ENCODE assay signal across 23 cellular contexts in genomic region chr20:32608664-32609015, GRCh38.
"Had no signal": no experiment of that assay in that cellular context is flagged by ENCODE, and none has a peak within 500 bp of the region (broad histone marks: within the 10 kb centered on the region; RNA-seq: fewer than 3 reads in every experiment).

No MANE protein-coding gene starts in this region.

- H3K4me3 ChIP-seq: ascending aorta, heart left ventricle, thoracic aorta, uterus had no signal

- ATAC-seq: activated CD4-positive, alpha-beta T cell treated with anti-CD3 and anti-CD28 coated beads for 36 hours; activated CD8-positive, alpha-beta memory T cell treated with anti-CD3 and anti-CD28 coated beads, Interleukin-2, amount 10 ng/mL, durations not matched to agents 7 days and 5 days; activated CD8-positive, alpha-beta T cell treated with anti-CD3 and anti-CD28 coated beads, Interleukin-2, amount 10 ng/mL, durations not matched to agents 7 days and 5 days; naive thymus-derived CD4-positive, alpha-beta T cell; right cardiac atrium; stimulated activated naive CD8-positive, alpha-beta T cell treated with anti-CD3 and anti-CD28 coated beads, Interleukin-15, Interleukin-2, amounts not matched to agents 100 U/mL and 50 U/mL, for 24 hours had no signal

- H3K9me3 ChIP-seq: ascending aorta, heart left ventricle, thoracic aorta, uterus had no signal

- H3K27ac Mint-ChIP-seq: activated CD4-positive, alpha-beta T cell treated with anti-CD3 and anti-CD28 coated beads for 36 hours; activated CD8-positive, alpha-beta memory T cell treated with anti-CD3 and anti-CD28 coated beads, Interleukin-2, amount 10 ng/mL, durations not matched to agents 7 days and 5 days; activated CD8-positive, alpha-beta T cell treated with anti-CD3 and anti-CD28 coated beads, Interleukin-2, amount 10 ng/mL, durations not matched to agents 7 days and 5 days; activated naive CD8-positive, alpha-beta T cell treated with anti-CD3 and anti-CD28 coated beads for 36 hours; activated T-helper 2 cell treated with anti-CD3 and anti-CD28 coated beads, Interferon-gamma antibody, Interleukin-2, Interleukin-4, amounts not matched to agents 10 μg/mL and 5 μg/mL and 100 μg/mL, durations not matched to agents 14 hours and 24 hours and 36 hours; mesothelial cell of epicardium; T-helper 2 cell treated with Interferon-gamma antibody and Interleukin-4, amounts not matched to agents 5 μg/mL and 100 μg/mL, for 36 hours had no signal

- DNase-seq: activated CD4-positive, alpha-beta T cell treated with anti-CD3 and anti-CD28 coated beads for 36 hours; activated CD4-positive, CD25-positive, alpha-beta regulatory T cell; activated CD8-positive, alpha-beta memory T cell treated with anti-CD3 and anti-CD28 coated beads, Interleukin-2, amount 10 ng/mL, durations not matched to agents 7 days and 5 days; activated CD8-positive, alpha-beta T cell treated with anti-CD3 and anti-CD28 coated beads, Interleukin-2, amount 10 ng/mL, durations not matched to agents 7 days and 5 days; activated naive CD8-positive, alpha-beta T cell treated with anti-CD3 and anti-CD28 coated beads for 36 hours; activated T-cell treated with anti-CD3 and anti-CD28 coated beads, Interleukin-2, amount 50 U/mL, for 48 hours; brain microvascular endothelial cell; cortex of kidney; foreskin fibroblast; heart left ventricle; naive thymus-derived CD4-positive, alpha-beta T cell; stimulated activated CD4-positive, alpha-beta T cell treated with anti-CD3 and anti-CD28 coated beads, Interleukin-2, amount 100 ng/mL, for 48 hours; stimulated activated naive CD8-positive, alpha-beta T cell treated with anti-CD3 and anti-CD28 coated beads, Interleukin-15, Interleukin-2, amounts not matched to agents 100 U/mL and 50 U/mL, for 24 hours; T-helper 1 cell; trophoblast cell; uterus had no signal

- H3K27ac ChIP-seq: ascending aorta, brain microvascular endothelial cell, thoracic aorta, uterus had no signal

- H3K4me1 Mint-ChIP-seq: activated CD4-positive, alpha-beta T cell treated with anti-CD3 and anti-CD28 coated beads for 36 hours; activated CD8-positive, alpha-beta memory T cell treated with anti-CD3 and anti-CD28 coated beads, Interleukin-2, amount 10 ng/mL, durations not matched to agents 7 days and 5 days; activated naive CD8-positive, alpha-beta T cell treated with anti-CD3 and anti-CD28 coated beads for 36 hours had no signal

- H3K36me3 ChIP-seq: ascending aorta, brain microvascular endothelial cell, heart left ventricle, thoracic aorta, uterus had no signal

- H3K27me3 ChIP-seq: ascending aorta, uterus had no signal

- FAIRE-seq: endothelial cell of umbilical vein had no signal

- H3K4me1 ChIP-seq: ascending aorta, uterus had no signal

- H3K36me3 Mint-ChIP-seq: activated CD8-positive, alpha-beta memory T cell treated with anti-CD3 and anti-CD28 coated beads, Interleukin-2, amount 10 ng/mL, durations not matched to agents 7 days and 5 days; activated naive CD8-positive, alpha-beta T cell treated with anti-CD3 and anti-CD28 coated beads for 36 hours; mesothelial cell of epicardium had no signal

- H3K9me3 Mint-ChIP-seq: activated naive CD8-positive, alpha-beta T cell treated with anti-CD3 and anti-CD28 coated beads for 36 hours; activated T-helper 2 cell treated with anti-CD3 and anti-CD28 coated beads, Interferon-gamma antibody, Interleukin-2, Interleukin-4, amounts not matched to agents 10 μg/mL and 5 μg/mL and 100 μg/mL, durations not matched to agents 14 hours and 24 hours and 36 hours; mesothelial cell of epicardium; T-helper 2 cell treated with Interferon-gamma antibody and Interleukin-4, amounts not matched to agents 5 μg/mL and 100 μg/mL, for 36 hours had no signal

- H3K4me3 Mint-ChIP-seq: activated CD4-positive, alpha-beta T cell treated with anti-CD3 and anti-CD28 coated beads for 36 hours; activated CD8-positive, alpha-beta memory T cell treated with anti-CD3 and anti-CD28 coated beads, Interleukin-2, amount 10 ng/mL, durations not matched to agents 7 days and 5 days; activated CD8-positive, alpha-beta T cell treated with anti-CD3 and anti-CD28 coated beads, Interleukin-2, amount 10 ng/mL, durations not matched to agents 7 days and 5 days; activated naive CD8-positive, alpha-beta T cell treated with anti-CD3 and anti-CD28 coated beads for 36 hours; mesothelial cell of epicardium; naive thymus-derived CD4-positive, alpha-beta T cell; T-helper 2 cell treated with Interferon-gamma antibody and Interleukin-4, amounts not matched to agents 5 μg/mL and 100 μg/mL, for 36 hours had no signal

- H3K27me3 Mint-ChIP-seq: activated CD4-positive, alpha-beta T cell treated with anti-CD3 and anti-CD28 coated beads for 36 hours; activated CD8-positive, alpha-beta memory T cell treated with anti-CD3 and anti-CD28 coated beads, Interleukin-2, amount 10 ng/mL, durations not matched to agents 7 days and 5 days; activated naive CD8-positive, alpha-beta T cell treated with anti-CD3 and anti-CD28 coated beads for 36 hours had no signal
